Comparison of ENCODE assay signal across 12 cellular contexts in the genomic region with DNA sequence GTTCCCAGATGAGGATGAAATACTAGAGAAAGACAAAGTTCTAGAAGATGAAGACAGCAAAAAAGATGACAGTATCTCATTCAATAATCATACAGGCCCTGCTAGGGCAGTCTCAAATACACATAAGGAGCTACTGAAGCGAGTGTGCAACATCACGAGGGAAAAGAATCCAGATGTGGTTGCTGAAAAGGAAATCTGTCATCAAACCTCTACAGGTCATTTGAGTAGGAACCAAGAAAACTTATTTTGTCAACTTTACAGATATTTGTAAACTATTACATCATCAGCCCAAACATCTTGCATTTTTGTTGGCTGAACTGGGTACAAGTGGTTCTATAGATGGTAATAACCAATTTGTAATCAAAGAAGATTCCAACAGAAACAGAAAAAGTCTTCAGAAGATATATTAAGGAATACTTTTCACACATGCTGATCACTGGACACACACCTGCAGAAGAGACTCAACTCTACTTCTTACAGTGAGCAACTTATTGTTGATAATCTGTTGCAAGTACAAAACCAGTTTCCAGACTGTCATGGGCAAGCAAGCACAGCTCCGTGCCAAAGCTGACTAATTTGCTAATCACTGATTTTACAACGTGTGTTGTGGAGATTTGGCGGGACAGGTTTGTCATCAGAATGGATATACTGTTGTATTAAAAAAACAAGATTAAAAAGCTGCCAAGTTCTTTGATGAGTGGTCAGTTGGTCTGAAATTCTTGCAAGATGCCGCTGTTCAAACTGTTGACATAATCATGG. TPM values are rescaled to one million over a fixed set of nuclear protein-coding genes. Genes with fewer than 3 reads are reported as not detected.
DNase-seq lines count a peak whose midpoint lies in the region; ATAC-seq and TF ChIP-seq lines count a peak whose summit lies in the region.
"Had no signal": no experiment of that assay in that cellular context is flagged by ENCODE, and none has a peak within 500 bp of the region (broad histone marks: within the 10 kb centered on the region; RNA-seq: fewer than 3 reads in every experiment).

No MANE protein-coding gene starts in this region.

- H3K27me3 ChIP-seq in ascending aorta = no peaks in the 10 kb centered on the region
- H3K27me3 ChIP-seq: neural progenitor cell had no signal

- no peaks in the 10 kb centered on the region for H3K27me3 Mint-ChIP-seq in activated naive CD4-positive, alpha-beta T cell treated with anti-CD3 and anti-CD28 coated beads, Interleukin-2, amount 10 ng/mL, durations not matched to agents 7 days and 5 days
- no peaks in the 10 kb centered on the region for H3K27me3 Mint-ChIP-seq in T-cell
- H3K27me3 Mint-ChIP-seq in stimulated activated naive B cell treated with anti-CD40 and anti-IgM and Interleukin-4, amounts not matched to agents 10 μg/mL and 1 μg/mL and 100 μg/mL, for 72 hours = no peaks in the 10 kb centered on the region

- H3K9me3 Mint-ChIP-seq in activated naive CD4-positive, alpha-beta T cell treated with anti-CD3 and anti-CD28 coated beads, Interleukin-2, amount 10 ng/mL, durations not matched to agents 7 days and 5 days = no peaks in the 10 kb centered on the region
- peaks cover 0 to 5% (median 4%) of the 10 kb centered on the region in 3 donors for H3K9me3 Mint-ChIP-seq in T-cell
- peaks cover 4 to 5% of the 10 kb centered on the region in 2 donors for H3K9me3 Mint-ChIP-seq in stimulated activated naive B cell treated with anti-CD40 and anti-IgM and Interleukin-4, amounts not matched to agents 10 μg/mL and 1 μg/mL and 100 μg/mL, for 72 hours

- H3K36me3 ChIP-seq in ascending aorta = no peaks in the 10 kb centered on the region
- H3K36me3 ChIP-seq: neural progenitor cell had no signal

- H3K36me3 Mint-ChIP-seq in activated naive CD4-positive, alpha-beta T cell treated with anti-CD3 and anti-CD28 coated beads, Interleukin-2, amount 10 ng/mL, durations not matched to agents 7 days and 5 days = peaks cover 27% of the 10 kb centered on the region
- H3K36me3 Mint-ChIP-seq in T-cell = peaks cover 21% of the 10 kb centered on the region
- H3K36me3 Mint-ChIP-seq in stimulated activated naive B cell treated with anti-CD40 and anti-IgM and Interleukin-4, amounts not matched to agents 10 μg/mL and 1 μg/mL and 100 μg/mL, for 72 hours = peaks cover 26 to 44% of the 10 kb centered on the region in 2 donors

- H3K4me3 ChIP-seq in epithelial cell of proximal tubule (ENCODE audit: low read depth, low read length) = no peak overlapping the region
- H3K4me3 ChIP-seq in ascending aorta = no peak overlapping the region
- H3K4me3 ChIP-seq: neural progenitor cell had no signal

- H3K27ac ChIP-seq in ascending aorta = no peak overlapping the region
- H3K27ac ChIP-seq: neural progenitor cell had no signal

- intact Hi-C loops in ascending aorta (cut with DNase I) (no loop called here), head of caudate nucleus (cut with DNase I) (no loop called here)

- peaks cover 0 to 8% of the 10 kb centered on the region in 2 donors for H3K4me1 ChIP-seq in ascending aorta
- H3K4me1 ChIP-seq: neural progenitor cell had no signal

- H3K4me1 Mint-ChIP-seq in activated naive CD4-positive, alpha-beta T cell treated with anti-CD3 and anti-CD28 coated beads, Interleukin-2, amount 10 ng/mL, durations not matched to agents 7 days and 5 days = peaks cover 37% of the 10 kb centered on the region
- peaks cover 66 to 86% (median 72%) of the 10 kb centered on the region in 3 donors for H3K4me1 Mint-ChIP-seq in T-cell
- H3K4me1 Mint-ChIP-seq in stimulated activated naive B cell treated with anti-CD40 and anti-IgM and Interleukin-4, amounts not matched to agents 10 μg/mL and 1 μg/mL and 100 μg/mL, for 72 hours = peaks cover 32 to 71% of the 10 kb centered on the region in 2 donors
- H3K4me1 Mint-ChIP-seq: neural progenitor cell had no signal

- DNase-seq in activated naive CD4-positive, alpha-beta T cell treated with anti-CD3 and anti-CD28 coated beads, Interleukin-2, amount 10 ng/mL, durations not matched to agents 7 days and 5 days = no peak
- DNase-seq in activated naive CD4-positive, alpha-beta T cell (lab: John Stamatoyannopoulos, UW) = no peak
- DNase-seq in T-cell = no peak
- peak; percentile 61 for DNase-seq in epithelial cell of proximal tubule (ENCODE audit: low read depth)
- no peak for DNase-seq in stimulated activated naive B cell treated with anti-CD40 and anti-IgM and Interleukin-4, amounts not matched to agents 10 μg/mL and 1 μg/mL and 100 μg/mL, for 72 hours
- DNase-seq in ascending aorta (ENCODE audit: low spot score in 2 of 2) = no peak
- no peak for DNase-seq in head of caudate nucleus
- no peak for DNase-seq in NCI-H1092 treated with DMSO at 0.1 percent for 48 hours (lab: John Stamatoyannopoulos, UW)
- DNase-seq: GF-D8, islet precursor cell, NCI-H446 had no signal

- no peak for TF ChIP-seq CTCF in epithelial cell of proximal tubule (conservative IDR thresholded peaks at IDR 0.05; ENCODE audit: low read depth, low read length)
- TF ChIP-seq CTCF in ascending aorta (IDR thresholded peaks at IDR 0.05) = no peak

- ATAC-seq in T-cell (replicated peaks in 1 of 4) = no peak
- ATAC-seq in stimulated activated naive B cell treated with anti-CD40 and anti-IgM and Interleukin-4, amounts not matched to agents 10 μg/mL and 1 μg/mL and 100 μg/mL, for 72 hours (replicated peaks) = peak; percentile 25 to 73

- no peak overlapping the region for H3K4me3 Mint-ChIP-seq in activated naive CD4-positive, alpha-beta T cell treated with anti-CD3 and anti-CD28 coated beads, Interleukin-2, amount 10 ng/mL, durations not matched to agents 7 days and 5 days
- H3K4me3 Mint-ChIP-seq in T-cell = peak overlapping the region in 2 of 3 donors; percentile 21 to 31
- no peak overlapping the region for H3K4me3 Mint-ChIP-seq in stimulated activated naive B cell treated with anti-CD40 and anti-IgM and Interleukin-4, amounts not matched to agents 10 μg/mL and 1 μg/mL and 100 μg/mL, for 72 hours
- H3K4me3 Mint-ChIP-seq: neural progenitor cell had no signal

- H3K27ac Mint-ChIP-seq in activated naive CD4-positive, alpha-beta T cell treated with anti-CD3 and anti-CD28 coated beads, Interleukin-2, amount 10 ng/mL, durations not matched to agents 7 days and 5 days = peak overlapping the region; percentile 82
- H3K27ac Mint-ChIP-seq in T-cell = peak overlapping the region; percentile 46 to 70
- no peak overlapping the region for H3K27ac Mint-ChIP-seq in stimulated activated naive B cell treated with anti-CD40 and anti-IgM and Interleukin-4, amounts not matched to agents 10 μg/mL and 1 μg/mL and 100 μg/mL, for 72 hours
- H3K27ac Mint-ChIP-seq: neural progenitor cell had no signal

- CTCF ChIA-PET in activated naive CD4-positive, alpha-beta T cell treated with anti-CD3 and anti-CD28 coated beads, Interleukin-2, amount 10 ng/mL, durations not matched to agents 7 days and 5 days (lab: Charles Lee) = no interaction called here
- CTCF ChIA-PET in T-cell (lab: Charles Lee) = interaction anchor here in 1 of 2 donors (1.7 kb wide), 1 partner anchor 9 kb away, joined by 4 read pairs; no protein-coding TSS in a partner anchor

- no peaks in the 10 kb centered on the region for H3K9me3 ChIP-seq in ascending aorta

- POLR2A ChIA-PET in T-cell (lab: Charles Lee) = no interaction called here

RNA-seq across cellular contexts. Expression of a gene that starts 42.1 kb away (rescaled TPM):
- 10 to 100 TPM; 41.6 to 60.6 (median 47.3) TPM for total RNA-seq in T-cell
- total RNA-seq in epithelial cell of proximal tubule = 15.3 and 18.5 TPM in 2 replicates
- total RNA-seq in ascending aorta = 42.5 TPM

Comparison
In these comparisons a context has a peak if more than half of its experiments do, and no peak if none do; other contexts are left out.
1. H3K4me3 Mint-ChIP-seq: peak in T-cell (2 of 3); none in activated naive CD4-positive, alpha-beta T cell treated with anti-CD3 and anti-CD28 coated beads, Interleukin-2, amount 10 ng/mL, durations not matched to agents 7 days and 5 days (single experiment) and stimulated activated naive B cell treated with anti-CD40 and anti-IgM and Interleukin-4, amounts not matched to agents 10 μg/mL and 1 μg/mL and 100 μg/mL, for 72 hours (0 of 2).
2. ATAC-seq: peak in stimulated activated naive B cell treated with anti-CD40 and anti-IgM and Interleukin-4, amounts not matched to agents 10 μg/mL and 1 μg/mL and 100 μg/mL, for 72 hours (2 of 2); none in T-cell (0 of 4).